ENCODE assay signal across 8 cellular contexts in genomic region chr2:218217366-218218309, GRCh38. TPM values are rescaled to one million over a fixed set of nuclear protein-coding genes. Genes with fewer than 3 reads are reported as not detected.
DNase-seq lines count a peak whose midpoint lies in the region; ATAC-seq, FAIRE-seq and TF ChIP-seq lines count a peak whose summit lies in the region.

No MANE protein-coding gene starts in this region.

- peak in 10 of 14 donors; percentile 17 to 65 (median 53) for DNase-seq in C1 segment of cervical spinal cord (lab: John Stamatoyannopoulos, UW)
- peak; percentile 36 for DNase-seq in HuH-7 (ENCODE audit: low spot score)
- DNase-seq in WTC11 (ENCODE audit: low spot score) = peak; percentile 38
- DNase-seq in bronchial epithelial cell (ENCODE audit: low read depth) = no peak
- DNase-seq in stimulated activated CD4-positive, alpha-beta T cell treated with anti-CD3 and anti-CD28 coated beads, Interleukin-1b, Interleukin-23, amount 100 ng/mL, for 4 hours (ENCODE audit: low read depth in 2 of 2) = peak; percentile 62 to 65
- no peak for DNase-seq in NCI-H446 (lab: John Stamatoyannopoulos, UW)

- peak overlapping the region; percentile 83 for H3K27ac ChIP-seq in layer of hippocampus (ENCODE audit: low read depth, low read length)

- H3K36me3 ChIP-seq in bronchial epithelial cell (ENCODE audit: control insufficient read depth, insufficient read depth, low read length) = peaks cover 1% of the 10 kb centered on the region

- H3K4me1 Mint-ChIP-seq in WTC11 = peaks cover 29% of the 10 kb centered on the region

- peak overlapping the region; percentile 91 for H3K4me3 Mint-ChIP-seq in WTC11

- peak overlapping the region; percentile 89 for H3K27ac Mint-ChIP-seq in WTC11

- no peaks in the 10 kb centered on the region for H3K27me3 ChIP-seq in bronchial epithelial cell (ENCODE audit: control insufficient read depth, insufficient read depth, low read length)
- H3K27me3 ChIP-seq in layer of hippocampus (ENCODE audit: control insufficient read depth, insufficient read depth, low read length) = no peaks in the 10 kb centered on the region

- TF ChIP-seq CTCF in WTC11 (IDR thresholded peaks at IDR 0.05) (no peak), bronchial epithelial cell (IDR thresholded peaks at IDR 0.05; ENCODE audit: insufficient read depth, low read length, severe bottlenecking) (no peak)

- ATAC-seq in GM19395 (IDR thresholded peaks at IDR 0.05; ENCODE audit: unreplicated experiment) (peak; percentile 23), WTC11 (peak; percentile 22)

- no peak for FAIRE-seq in bronchial epithelial cell (lab: Jason Lieb, UNC)

- no peaks in the 10 kb centered on the region for H3K27me3 Mint-ChIP-seq in WTC11 (ENCODE audit: low read depth)

- CTCF ChIA-PET in WTC11 (lab: Charles Lee) = interaction anchor here (1.1 to 1.3 kb wide), 3 partner anchors 40 to 124 kb away, joined by 4 to 6 read pairs (median 5); no protein-coding TSS in a partner anchor

- no peaks in the 10 kb centered on the region for H3K9me3 Mint-ChIP-seq in WTC11

- peaks cover 11% of the 10 kb centered on the region; the same call in 1 of the 2 replicates for H3K36me3 Mint-ChIP-seq in WTC11

- POLR2A ChIA-PET in WTC11 (lab: Charles Lee) = no interaction called here

- H3K4me3 ChIP-seq in bronchial epithelial cell (ENCODE audit: low read depth, low read length) = peak overlapping the region; percentile 95

TF ChIP-seq in WTC11, 78 proteins besides CTCF, POLR2A, EP300 and RAD21:
- TF ChIP-seq NFE2L1 (CRISPR knock-in tag; IDR thresholded peaks at IDR 0.05) = peak; percentile 35; the same call in 1 of the 2 replicates
- 0 out of 2 replicates have a peak, but pooled peaks have one; percentile 74 for TF ChIP-seq TCF7 (CRISPR knock-in tag; IDR thresholded peaks at IDR 0.05; ENCODE audit: low read depth)
- TF ChIP-seq, protein P1, sequence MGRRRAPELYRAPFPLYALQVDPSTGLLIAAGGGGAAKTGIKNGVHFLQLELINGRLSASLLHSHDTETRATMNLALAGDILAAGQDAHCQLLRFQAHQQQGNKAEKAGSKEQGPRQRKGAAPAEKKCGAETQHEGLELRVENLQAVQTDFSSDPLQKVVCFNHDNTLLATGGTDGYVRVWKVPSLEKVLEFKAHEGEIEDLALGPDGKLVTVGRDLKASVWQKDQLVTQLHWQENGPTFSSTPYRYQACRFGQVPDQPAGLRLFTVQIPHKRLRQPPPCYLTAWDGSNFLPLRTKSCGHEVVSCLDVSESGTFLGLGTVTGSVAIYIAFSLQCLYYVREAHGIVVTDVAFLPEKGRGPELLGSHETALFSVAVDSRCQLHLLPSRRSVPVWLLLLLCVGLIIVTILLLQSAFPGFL (CRISPR knock-in tag; IDR thresholded peaks at IDR 0.05; ENCODE audit: borderline replicate concordance) = no peak
- no peak for TF ChIP-seq JAZF1 (CRISPR knock-in tag; IDR thresholded peaks at IDR 0.05)
- TF ChIP-seq FOXP1 (CRISPR knock-in tag; IDR thresholded peaks at IDR 0.05; ENCODE audit: borderline replicate concordance) = 0 out of 2 replicates have a peak, but pooled peaks have one; percentile 16
- peak; percentile 84 for TF ChIP-seq ZBTB43 (CRISPR knock-in tag; IDR thresholded peaks at IDR 0.05)
- TF ChIP-seq IRF2 (CRISPR knock-in tag; IDR thresholded peaks at IDR 0.05; ENCODE audit: borderline replicate concordance, low read depth) = no peak
- no peak for TF ChIP-seq ZNF532 (CRISPR knock-in tag; IDR thresholded peaks at IDR 0.05; ENCODE audit: borderline replicate concordance)
TF ChIP-seq in WTC11: peak in this region for 4.

RNA-seq across cellular contexts. Expression of gene ARPC2, which starts 0.6 kb away (rescaled TPM):
- 169 to 184 TPM (median 173 TPM) in 3 replicates for total RNA-seq in WTC11 (2021)
- total RNA-seq in bronchial epithelial cell = 504 and 577 TPM in 2 replicates

RNA-seq across cellular contexts. Expression of gene GPBAR1, which starts 43.2 kb away (rescaled TPM):
- total RNA-seq in WTC11 (2021) (0.20 to 0.39 TPM (median 0.25 TPM) in 3 replicates), bronchial epithelial cell (under 0.01 TPM in 1 of 2 replicates, not detected in the other)

RNA-seq across cellular contexts. Expression of gene CXCR1, which starts 50.9 kb away (rescaled TPM):
- not detected in 3 replicates for total RNA-seq in WTC11 (2021)
- total RNA-seq in bronchial epithelial cell = not detected in 2 replicates

RNA-seq across cellular contexts. Expression of gene AAMP, which starts 52.3 kb away (rescaled TPM):
- total RNA-seq in WTC11 (2021) (113 to 125 TPM (median 115 TPM) in 3 replicates), bronchial epithelial cell (205 and 229 TPM in 2 replicates)

RNA-seq across cellular contexts. Expression of gene PNKD, which starts 52.7 kb away (rescaled TPM):
- total RNA-seq in WTC11 (2021) = 45.0 to 49.8 TPM (median 45.8 TPM) in 3 replicates
- 10.3 and 16.8 TPM in 2 replicates for total RNA-seq in bronchial epithelial cell

Comparison
In these comparisons a context has a peak if more than half of its experiments do, and no peak if none do; other contexts are left out.
1. DNase-seq: peak in C1 segment of cervical spinal cord (10 of 14), HuH-7 (single experiment), WTC11 (single experiment) and stimulated activated CD4-positive, alpha-beta T cell treated with anti-CD3 and anti-CD28 coated beads, Interleukin-1b, Interleukin-23, amount 100 ng/mL, for 4 hours (2 of 2); none in bronchial epithelial cell (single experiment) and NCI-H446 (0 of 2).